ENCODE assay signal across 27 cellular contexts in the genomic region with DNA sequence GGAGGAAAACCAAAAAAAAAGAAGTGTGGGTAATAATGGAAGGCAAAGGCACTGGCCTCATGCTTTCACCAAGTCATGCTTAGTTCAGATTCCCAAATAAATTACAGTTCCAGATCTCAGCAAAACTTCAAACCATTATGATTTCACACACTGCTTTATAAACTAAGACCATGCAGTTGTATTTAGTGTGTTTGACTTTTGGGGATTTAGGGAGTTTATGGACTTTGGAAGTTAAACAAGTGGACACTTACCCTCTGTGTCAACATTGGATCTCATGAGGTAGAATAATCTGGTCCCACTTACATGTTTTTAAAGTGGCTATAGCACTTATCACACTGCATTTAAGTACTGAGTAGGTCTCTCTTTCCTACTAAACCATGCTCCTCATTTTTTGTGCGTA.
"Had no signal": no experiment of that assay in that cellular context is flagged by ENCODE, and none has a peak within 500 bp of the region (broad histone marks: within the 10 kb centered on the region; RNA-seq: fewer than 3 reads in every experiment).

No MANE protein-coding gene starts in this region.

- H3K27me3 ChIP-seq: breast epithelium, colonic mucosa, esophagus muscularis mucosa, gastroesophageal sphincter, heart left ventricle, neural progenitor cell, testis, upper lobe of left lung had no signal

- H3K27ac ChIP-seq: breast epithelium, colonic mucosa, esophagus muscularis mucosa, gastroesophageal sphincter, neural progenitor cell, testis, upper lobe of left lung had no signal

- H3K36me3 ChIP-seq: breast epithelium, colonic mucosa, esophagus muscularis mucosa, gastroesophageal sphincter, heart left ventricle, neural progenitor cell, upper lobe of left lung had no signal

- H3K9me3 ChIP-seq: breast epithelium, colonic mucosa, esophagus muscularis mucosa, gastroesophageal sphincter, heart left ventricle, testis, upper lobe of left lung had no signal

- H3K9me3 Mint-ChIP-seq: activated naive CD8-positive, alpha-beta T cell treated with anti-CD3 and anti-CD28 coated beads for 36 hours; activated T-cell treated with anti-CD3 and anti-CD28 coated beads, Interleukin-2, amount 50 U/mL, for 24 hours; activated T-helper 2 cell treated with anti-CD3 and anti-CD28 coated beads, Interferon-gamma antibody, Interleukin-2, Interleukin-4, amounts not matched to agents 10 μg/mL and 5 μg/mL and 100 μg/mL, durations not matched to agents 14 hours and 24 hours and 36 hours; central memory CD8-positive, alpha-beta T cell; stimulated activated memory B cell treated with anti-CD40 and anti-IgM and Interleukin-4, amounts not matched to agents 10 μg/mL and 1 μg/mL and 100 μg/mL, for 72 hours had no signal

- H3K27ac Mint-ChIP-seq: activated naive CD8-positive, alpha-beta T cell treated with anti-CD3 and anti-CD28 coated beads for 36 hours; activated T-cell treated with anti-CD3 and anti-CD28 coated beads, Interleukin-2, amount 50 U/mL, for 24 hours; activated T-helper 2 cell treated with anti-CD3 and anti-CD28 coated beads, Interferon-gamma antibody, Interleukin-2, Interleukin-4, amounts not matched to agents 10 μg/mL and 5 μg/mL and 100 μg/mL, durations not matched to agents 14 hours and 24 hours and 36 hours; neural progenitor cell; stimulated activated memory B cell treated with anti-CD40 and anti-IgM and Interleukin-4, amounts not matched to agents 10 μg/mL and 1 μg/mL and 100 μg/mL, for 72 hours had no signal

- H3K4me1 ChIP-seq: breast epithelium had no signal

- H3K4me2 ChIP-seq: neural progenitor cell had no signal

- ATAC-seq: gastroesophageal sphincter; heart left ventricle; left colon; naive thymus-derived CD4-positive, alpha-beta T cell; sciatic nerve; stimulated activated memory B cell treated with anti-CD40 and anti-IgM and Interleukin-4, amounts not matched to agents 10 μg/mL and 1 μg/mL and 100 μg/mL, for 72 hours had no signal

- H3K4me3 Mint-ChIP-seq: activated naive CD8-positive, alpha-beta T cell treated with anti-CD3 and anti-CD28 coated beads for 36 hours; activated T-cell treated with anti-CD3 and anti-CD28 coated beads, Interleukin-2, amount 50 U/mL, for 24 hours; central memory CD8-positive, alpha-beta T cell; neural progenitor cell; stimulated activated memory B cell treated with anti-CD40 and anti-IgM and Interleukin-4, amounts not matched to agents 10 μg/mL and 1 μg/mL and 100 μg/mL, for 72 hours had no signal

- DNase-seq: activated CD4-positive, alpha-beta T cell treated with anti-CD3 and anti-CD28 coated beads for 1 hour; activated CD4-positive, alpha-beta T cell treated with anti-CD3 and anti-CD28 coated beads, Interleukin-2, amount 50 U/mL, for 1 hour; activated CD8-positive, alpha-beta memory T cell treated with anti-CD3 and anti-CD28 coated beads, Interleukin-2, amount 50 U/mL, for 4 hours; activated naive CD4-positive, alpha-beta T cell; activated naive CD8-positive, alpha-beta T cell treated with anti-CD3 and anti-CD28 coated beads for 36 hours; activated T-cell treated with anti-CD3 and anti-CD28 coated beads, Interleukin-2, amount 50 U/mL, for 24 hours; colonic mucosa; heart left ventricle; islet precursor cell; left colon; naive thymus-derived CD4-positive, alpha-beta T cell; posterior cingulate gyrus; small intestine; stimulated activated CD4-positive, alpha-beta T cell treated with anti-CD3 and anti-CD28 coated beads, Interleukin-15, amount 100 ng/mL, for 24 hours; T-helper 1 cell; testis; upper lobe of left lung had no signal

- H3K4me3 ChIP-seq: breast epithelium, colonic mucosa, esophagus muscularis mucosa, gastroesophageal sphincter, heart left ventricle, lung, neural progenitor cell, testis, upper lobe of left lung had no signal

- H2AFZ ChIP-seq: neural progenitor cell had no signal

- FAIRE-seq: astrocyte, small intestine had no signal

- H3K9ac ChIP-seq: neural progenitor cell had no signal

- H3K27me3 Mint-ChIP-seq: activated naive CD8-positive, alpha-beta T cell treated with anti-CD3 and anti-CD28 coated beads for 36 hours; activated T-cell treated with anti-CD3 and anti-CD28 coated beads, Interleukin-2, amount 50 U/mL, for 24 hours; central memory CD8-positive, alpha-beta T cell; naive thymus-derived CD4-positive, alpha-beta T cell; stimulated activated memory B cell treated with anti-CD40 and anti-IgM and Interleukin-4, amounts not matched to agents 10 μg/mL and 1 μg/mL and 100 μg/mL, for 72 hours had no signal
